Comparison of ENCODE assay signal across 13 cellular contexts in genomic region chr20:61560361-61560853, GRCh38.
A peak's percentile ranks its signal among the peaks of the same experiment; 100 is the strongest.
DNase-seq lines count a peak whose midpoint lies in the region; ATAC-seq and TF ChIP-seq lines count a peak whose summit lies in the region.
"Had no signal": no experiment of that assay in that cellular context is flagged by ENCODE, and none has a peak within 500 bp of the region (broad histone marks: within the 10 kb centered on the region; RNA-seq: fewer than 3 reads in every experiment).

No MANE protein-coding gene starts in this region.

- H3K27me3 Mint-ChIP-seq in naive thymus-derived CD4-positive, alpha-beta T cell = no peaks in the 10 kb centered on the region

- H3K9me3 Mint-ChIP-seq in naive thymus-derived CD4-positive, alpha-beta T cell = peaks cover 0 to 4% (median 0%) of the 10 kb centered on the region in 11 donors

- H3K27ac ChIP-seq in left ventricle myocardium inferior (replicated peaks) (no peak overlapping the region), RWPE1 (no peak overlapping the region)
- H3K27ac ChIP-seq in naive thymus-derived CD4-positive, alpha-beta T cell (ENCODE audit: low read depth, low read length) = no peak overlapping the region

- H3K4me3 Mint-ChIP-seq in naive thymus-derived CD4-positive, alpha-beta T cell = no peak overlapping the region

- no peak overlapping the region for H3K4me3 ChIP-seq in left ventricle myocardium inferior
- H3K4me3 ChIP-seq in naive thymus-derived CD4-positive, alpha-beta T cell (ENCODE audit: low read length) = no peak overlapping the region

- CTCF ChIA-PET in RWPE1 (lab: Yijun Ruan, JAX) = interaction anchor here (0.6 to 0.7 kb wide), 2 partner anchors 22 to 1347 kb away, joined by 3 to 5 read pairs; no protein-coding TSS in a partner anchor
- CTCF ChIA-PET in naive thymus-derived CD4-positive, alpha-beta T cell (lab: Charles Lee) = no interaction called here

- H3K4me1 Mint-ChIP-seq in naive thymus-derived CD4-positive, alpha-beta T cell = no peaks in the 10 kb centered on the region

- ATAC-seq in Right ventricle myocardium inferior (no peak), GM18870 (IDR thresholded peaks at IDR 0.05; ENCODE audit: unreplicated experiment) (no peak)
- ATAC-seq in naive thymus-derived CD4-positive, alpha-beta T cell = no peak
- ATAC-seq: activated CD4-positive, CD25-positive, alpha-beta regulatory T cell treated with anti-CD3 and anti-CD28 coated beads, Interleukin-2, amount 50 U/mL, for 24 hours had no signal

- H3K27me3 ChIP-seq in left ventricle myocardium inferior (ENCODE audit: low read depth) = peaks cover 53% of the 10 kb centered on the region
- H3K27me3 ChIP-seq in naive thymus-derived CD4-positive, alpha-beta T cell (ENCODE audit: control insufficient read depth in 2 of 2, insufficient read depth in 2 of 2, low read length in 2 of 2) = no peaks in the 10 kb centered on the region
- H3K27me3 ChIP-seq: BE2C had no signal

- no peaks in the 10 kb centered on the region for H3K4me1 ChIP-seq in left ventricle myocardium inferior
- no peaks in the 10 kb centered on the region for H3K4me1 ChIP-seq in naive thymus-derived CD4-positive, alpha-beta T cell (ENCODE audit: control insufficient read depth in 2 of 2, insufficient read depth in 2 of 2, low read length in 2 of 2)
- H3K4me1 ChIP-seq: BE2C had no signal

- no peaks in the 10 kb centered on the region for H3K36me3 Mint-ChIP-seq in naive thymus-derived CD4-positive, alpha-beta T cell

- no peaks in the 10 kb centered on the region for H3K36me3 ChIP-seq in left ventricle myocardium inferior
- no peaks in the 10 kb centered on the region for H3K36me3 ChIP-seq in naive thymus-derived CD4-positive, alpha-beta T cell (ENCODE audit: control insufficient read depth in 2 of 3, insufficient read depth in 3 of 3, low read length in 3 of 3)
- H3K36me3 ChIP-seq: BE2C had no signal

- TF ChIP-seq CTCF in left ventricle myocardium inferior (IDR thresholded peaks at IDR 0.05; ENCODE audit: borderline replicate concordance) (peak; percentile 11), RWPE1 (conservative IDR thresholded peaks at IDR 0.05; ENCODE audit: low read depth) (no peak; the same call in 1 of the 2 replicates)

- no peaks in the 10 kb centered on the region for H3K9me3 ChIP-seq in left ventricle myocardium inferior (replicated peaks)
- H3K9me3 ChIP-seq in naive thymus-derived CD4-positive, alpha-beta T cell (ENCODE audit: control insufficient read depth in 2 of 3, low read length in 3 of 3) = no peaks in the 10 kb centered on the region
- H3K9me3 ChIP-seq: BE2C had no signal

- DNase-seq in left ventricle myocardium inferior (no peak), Right ventricle myocardium inferior (ENCODE audit: missing footprints) (no peak), RWPE1 (ENCODE audit: low spot score) (peak; percentile 27), glomerular visceral epithelial cell (ENCODE audit: extremely low spot score) (peak; percentile 46), NCI-H510A (lab: John Stamatoyannopoulos, UW) (no peak), pons (ENCODE audit: low spot score) (no peak)
- no peak for DNase-seq in naive thymus-derived CD4-positive, alpha-beta T cell
- DNase-seq: activated gamma-delta T cell treated with Interleukin-2 at 50 U/mL for 16 hours, BE2C, MV-4-11, occipital lobe had no signal

- POLR2A ChIA-PET in RWPE1 (lab: Yijun Ruan, JAX; ENCODE audit: low non-redundant PET) = no interaction called here
- POLR2A ChIA-PET in naive thymus-derived CD4-positive, alpha-beta T cell (lab: Charles Lee) = no interaction called here

- no peak overlapping the region for H3K27ac Mint-ChIP-seq in naive thymus-derived CD4-positive, alpha-beta T cell

- intact Hi-C loops in left ventricle myocardium inferior (cut with micrococcal nuclease) (no loop called here), Right ventricle myocardium inferior (cut with DNase I) (no loop called here)
- intact Hi-C loops in naive thymus-derived CD4-positive, alpha-beta T cell (cut with micrococcal nuclease) = no loop called here

Comparison
In these comparisons a context has a peak if more than half of its experiments do, and no peak if none do; other contexts are left out.
1. DNase-seq: peak in RWPE1 (single experiment) and glomerular visceral epithelial cell (single experiment); none in left ventricle myocardium inferior (single experiment), Right ventricle myocardium inferior (single experiment), NCI-H510A (single experiment), naive thymus-derived CD4-positive, alpha-beta T cell (0 of 9) and pons (single experiment).